8 cellular contexts compared by ENCODE assay signal in genomic region chr1:25549273-25550154, GRCh38. TPM values are rescaled to one million over a fixed set of nuclear protein-coding genes. Genes with fewer than 3 reads are reported as not detected.
DNase-seq lines count a peak whose midpoint lies in the region; ATAC-seq and TF ChIP-seq lines count a peak whose summit lies in the region.

No MANE protein-coding gene starts in this region.

- no peaks in the 10 kb centered on the region for H3K27me3 ChIP-seq in lung (ENCODE audit: control insufficient read depth, insufficient read depth)

- peak overlapping the region; percentile 41 to 85 for H3K27ac ChIP-seq in lung (ENCODE audit: low read depth in 1 of 2, low read length in 1 of 2)

- WGBS in lung, 2 donors: 21 to 33% methylated on average over 19 of the region's 19 CpGs

- DNase-seq in Caki2 (ENCODE audit: low read depth) (peak; percentile 92), HPDE6-E6E7 (ENCODE audit: extremely low spot score) (peak; percentile 89), T-helper 22 cell (ENCODE audit: low read depth) (peak; percentile 72), astrocyte of the hippocampus (ENCODE audit: low read depth, low spot score) (peak; percentile 48), lung (ENCODE audit: low spot score) (peak; percentile 51), islet precursor cell (no peak)
- DNase-seq in stimulated activated naive CD4-positive, alpha-beta T cell treated with Interleukin-2 at 50 U/mL for 16 hours (lab: John Stamatoyannopoulos, UW): peak; percentile 84

- no peak for TF ChIP-seq CTCF in lung (IDR thresholded peaks at IDR 0.05; ENCODE audit: control extremely low read depth, extremely low read depth)

- H3K9me3 ChIP-seq in lung (ENCODE audit: control insufficient read depth in 2 of 2, insufficient read depth in 1 of 2, low read length in 1 of 2): no peaks in the 10 kb centered on the region

- no peak overlapping the region for H3K4me3 ChIP-seq in lung

- peaks cover 18 to 50% of the 10 kb centered on the region in 2 donors for H3K4me1 ChIP-seq in lung (ENCODE audit: control insufficient read depth in 2 of 2, insufficient read depth in 2 of 2, low read length in 2 of 2)

- H3K36me3 ChIP-seq in lung (ENCODE audit: control insufficient read depth in 2 of 2, insufficient read depth in 2 of 2, low read length in 2 of 2): no peaks in the 10 kb centered on the region

- ATAC-seq in GM21381 (IDR thresholded peaks at IDR 0.05; ENCODE audit: unreplicated experiment): peak; percentile 85
- ATAC-seq in lung (ENCODE audit: insufficient read depth, low FRiP score): peak; percentile 61

- in situ Hi-C loops in Caki2 (cut with HindIII; ENCODE audit: low pct_unique_long_range_greater_than_20kb, low sequenced_read_pairs): no loop called here

RNA-seq across cellular contexts. Expression of gene LDLRAP1, which starts 6.1 kb away (rescaled TPM):
- 4.6 and 8.4 TPM in 2 replicates for total RNA-seq in Caki2 (2014; rRNA removed; shearing (Covaris generic); ENCODE audit: low replicate concordance)
- total RNA-seq in lung: 10 to 100 TPM; 21.1 to 23.4 TPM
- 10 to 100 TPM; 15.2 to 15.5 TPM for polyA plus RNA-seq in lung
